1 cellular context compared by ENCODE assay signal in the genomic region with DNA sequence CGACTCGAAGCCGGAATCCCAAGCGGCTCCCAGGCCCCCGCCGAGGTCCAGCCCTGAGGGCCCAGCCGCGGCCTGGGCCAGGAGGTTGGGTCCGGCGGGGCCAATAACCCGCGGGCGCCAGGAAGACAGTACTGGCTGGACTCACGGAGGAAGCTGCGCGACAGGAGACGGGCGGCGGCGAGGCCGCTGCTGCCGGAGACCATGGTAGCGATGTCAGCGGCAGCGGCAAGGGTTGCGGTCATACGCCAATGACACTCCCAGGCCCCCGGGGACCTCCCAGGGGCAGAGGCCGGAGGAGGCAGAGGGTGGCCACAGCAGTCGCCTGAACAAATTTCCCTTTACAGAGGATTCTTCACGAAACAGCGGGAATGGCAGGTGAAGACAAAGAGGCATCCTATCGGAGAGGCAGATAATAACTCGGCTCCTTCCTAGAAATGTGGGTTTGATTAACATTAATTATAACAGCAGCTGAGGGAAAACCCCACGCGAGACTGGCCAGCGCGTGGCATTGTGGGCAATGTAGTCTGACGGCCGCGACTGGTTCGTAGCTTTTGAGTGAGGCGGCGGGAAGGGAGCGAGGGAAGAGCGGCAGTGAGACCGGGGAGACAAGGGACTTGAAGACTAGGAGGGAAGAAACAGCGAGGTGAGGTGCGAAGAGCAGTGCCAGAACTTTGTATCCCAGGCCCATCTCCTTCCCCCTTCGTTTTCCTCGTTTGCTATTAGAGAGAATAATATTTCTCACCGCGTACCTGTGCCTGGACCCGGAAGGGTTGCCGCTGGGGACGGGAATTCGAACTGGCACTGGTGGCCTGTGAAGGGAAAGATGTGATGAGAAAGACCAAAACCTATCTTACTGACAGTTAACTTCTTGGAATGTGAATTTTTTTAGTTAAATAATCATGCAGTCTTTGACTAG.
A peak's percentile ranks its signal among the peaks of the same experiment; 100 is the strongest.
TF ChIP-seq lines count a peak whose summit lies in the region.

A gene (minus strand): TSS at position 253 of the 916 bp plus-strand sequence. CDS start 11 bp downstream, at position 242.

TF ChIP-seq in HepG2, 621 proteins besides CTCF, POLR2A, EP300 and RAD21 (continued from another document and continues in another):
- TF ChIP-seq, protein P1, sequence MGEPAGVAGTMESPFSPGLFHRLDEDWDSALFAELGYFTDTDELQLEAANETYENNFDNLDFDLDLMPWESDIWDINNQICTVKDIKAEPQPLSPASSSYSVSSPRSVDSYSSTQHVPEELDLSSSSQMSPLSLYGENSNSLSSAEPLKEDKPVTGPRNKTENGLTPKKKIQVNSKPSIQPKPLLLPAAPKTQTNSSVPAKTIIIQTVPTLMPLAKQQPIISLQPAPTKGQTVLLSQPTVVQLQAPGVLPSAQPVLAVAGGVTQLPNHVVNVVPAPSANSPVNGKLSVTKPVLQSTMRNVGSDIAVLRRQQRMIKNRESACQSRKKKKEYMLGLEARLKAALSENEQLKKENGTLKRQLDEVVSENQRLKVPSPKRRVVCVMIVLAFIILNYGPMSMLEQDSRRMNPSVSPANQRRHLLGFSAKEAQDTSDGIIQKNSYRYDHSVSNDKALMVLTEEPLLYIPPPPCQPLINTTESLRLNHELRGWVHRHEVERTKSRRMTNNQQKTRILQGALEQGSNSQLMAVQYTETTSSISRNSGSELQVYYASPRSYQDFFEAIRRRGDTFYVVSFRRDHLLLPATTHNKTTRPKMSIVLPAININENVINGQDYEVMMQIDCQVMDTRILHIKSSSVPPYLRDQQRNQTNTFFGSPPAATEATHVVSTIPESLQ (CRISPR knock-in tag; conservative IDR thresholded peaks at IDR 0.05): no peak
- TF ChIP-seq, protein P2, sequence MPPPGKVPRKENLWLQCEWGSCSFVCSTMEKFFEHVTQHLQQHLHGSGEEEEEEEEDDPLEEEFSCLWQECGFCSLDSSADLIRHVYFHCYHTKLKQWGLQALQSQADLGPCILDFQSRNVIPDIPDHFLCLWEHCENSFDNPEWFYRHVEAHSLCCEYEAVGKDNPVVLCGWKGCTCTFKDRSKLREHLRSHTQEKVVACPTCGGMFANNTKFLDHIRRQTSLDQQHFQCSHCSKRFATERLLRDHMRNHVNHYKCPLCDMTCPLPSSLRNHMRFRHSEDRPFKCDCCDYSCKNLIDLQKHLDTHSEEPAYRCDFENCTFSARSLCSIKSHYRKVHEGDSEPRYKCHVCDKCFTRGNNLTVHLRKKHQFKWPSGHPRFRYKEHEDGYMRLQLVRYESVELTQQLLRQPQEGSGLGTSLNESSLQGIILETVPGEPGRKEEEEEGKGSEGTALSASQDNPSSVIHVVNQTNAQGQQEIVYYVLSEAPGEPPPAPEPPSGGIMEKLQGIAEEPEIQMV (CRISPR knock-in tag; IDR thresholded peaks at IDR 0.05; ENCODE audit: low read depth): 0 out of 2 replicates have a peak, but pooled peaks have one; percentile 43
- TF ChIP-seq ZNF83 (CRISPR knock-in tag; IDR thresholded peaks at IDR 0.05; ENCODE audit: borderline replicate concordance) (no peak), ZNF496 (CRISPR knock-in tag; IDR thresholded peaks at IDR 0.05; ENCODE audit: insufficient replicate concordance) (no peak), ZNF354B (CRISPR knock-in tag; IDR thresholded peaks at IDR 0.05) (no peak), ZFP41 (CRISPR knock-in tag; IDR thresholded peaks at IDR 0.05; ENCODE audit: borderline replicate concordance) (no peak), ARHGAP35 (CRISPR knock-in tag; IDR thresholded peaks at IDR 0.05; ENCODE audit: borderline replicate concordance) (peak; percentile 66; the same call in 1 of the 2 replicates), ZNF460 (CRISPR knock-in tag; IDR thresholded peaks at IDR 0.05; ENCODE audit: borderline replicate concordance) (no peak), ZNF230 (CRISPR knock-in tag; IDR thresholded peaks at IDR 0.05) (no peak; the same call in 1 of the 2 replicates), SIN3B (IDR thresholded peaks at IDR 0.05; ENCODE audit: low read length) (peak; percentile 85), ZNF3 (CRISPR knock-in tag; IDR thresholded peaks at IDR 0.05) (no peak), TGIF2 (CRISPR knock-in tag; IDR thresholded peaks at IDR 0.05) (peak; percentile 81), POLR2G (IDR thresholded peaks at IDR 0.05; ENCODE audit: low read depth, low read length) (peak; percentile 82), FLYWCH1 (CRISPR knock-in tag; IDR thresholded peaks at IDR 0.05) (no peak), ATAD3A (CRISPR knock-in tag; IDR thresholded peaks at IDR 0.05) (no peak), ZNF652 (CRISPR knock-in tag; IDR thresholded peaks at IDR 0.05; ENCODE audit: borderline replicate concordance, low read depth) (no peak), ZNF333 (CRISPR knock-in tag; IDR thresholded peaks at IDR 0.05; ENCODE audit: borderline replicate concordance) (no peak), ZFP36 (IDR thresholded peaks at IDR 0.05; ENCODE audit: borderline replicate concordance, low read depth, low read length, partially characterized antibody) (no peak), PITX1 (CRISPR knock-in tag; IDR thresholded peaks at IDR 0.05) (peak; percentile 17; the same call in 1 of the 2 replicates), PHF8 (CRISPR knock-in tag; IDR thresholded peaks at IDR 0.05) (peak; percentile 96), ZNF569 (CRISPR knock-in tag; IDR thresholded peaks at IDR 0.05; ENCODE audit: borderline replicate concordance) (no peak), IRF2 (CRISPR knock-in tag; IDR thresholded peaks at IDR 0.05) (peak; percentile 86), ZNF776 (CRISPR knock-in tag; IDR thresholded peaks at IDR 0.05) (no peak; the same call in 1 of the 2 replicates), HOXD1 (CRISPR knock-in tag; IDR thresholded peaks at IDR 0.05) (peak; percentile 63; the same call in 1 of the 2 replicates), FOXO1 (CRISPR knock-in tag; IDR thresholded peaks at IDR 0.05) (no peak), ZNF224 (CRISPR knock-in tag; IDR thresholded peaks at IDR 0.05) (no peak), ZNF335 (CRISPR knock-in tag; IDR thresholded peaks at IDR 0.05) (peak; percentile 100), ZNF773 (CRISPR knock-in tag; IDR thresholded peaks at IDR 0.05; ENCODE audit: borderline replicate concordance) (no peak), ZNF780A (CRISPR knock-in tag; IDR thresholded peaks at IDR 0.05) (peak; percentile 18; the same call in 1 of the 2 replicates), ATF1 (CRISPR knock-in tag; IDR thresholded peaks at IDR 0.05) (peak; percentile 77), JARID2 (CRISPR knock-in tag; IDR thresholded peaks at IDR 0.05; ENCODE audit: insufficient replicate concordance) (no peak), ZNF30 (CRISPR knock-in tag; IDR thresholded peaks at IDR 0.05) (no peak), ZNF17 (CRISPR knock-in tag; IDR thresholded peaks at IDR 0.05) (no peak), ZSCAN20 (CRISPR knock-in tag; IDR thresholded peaks at IDR 0.05; ENCODE audit: borderline replicate concordance) (no peak; the same call in 1 of the 2 replicates), CBX2 (IDR thresholded peaks at IDR 0.05; ENCODE audit: low read depth, low read length) (no peak), CBX2 (CRISPR knock-in tag; IDR thresholded peaks at IDR 0.05; ENCODE audit: low read depth) (no peak), SRSF1 (optimal IDR thresholded peaks at IDR 0.05; ENCODE audit: low read depth, low read length) (no peak), SPEN (CRISPR knock-in tag; IDR thresholded peaks at IDR 0.05; ENCODE audit: low read depth) (peak; percentile 86), FOXK1 (CRISPR knock-in tag; IDR thresholded peaks at IDR 0.05; ENCODE audit: borderline replicate concordance, low read depth) (peak; percentile 57; the same call in 1 of the 2 replicates), MXD4 (CRISPR knock-in tag; IDR thresholded peaks at IDR 0.05) (no peak), ZNF766 (CRISPR knock-in tag; IDR thresholded peaks at IDR 0.05; ENCODE audit: borderline replicate concordance) (0 out of 2 replicates have a peak, but pooled peaks have one; percentile 76), MTA3 (CRISPR knock-in tag; IDR thresholded peaks at IDR 0.05) (no peak), HNRNPLL (IDR thresholded peaks at IDR 0.05; ENCODE audit: low read depth, low read length, poor library complexity, severe bottlenecking) (peak; percentile 87), TP53 (CRISPR knock-in tag; conservative IDR thresholded peaks at IDR 0.05) (no peak), SALL1 (CRISPR knock-in tag; IDR thresholded peaks at IDR 0.05) (peak; percentile 39; the same call in 1 of the 2 replicates), THYN1 (CRISPR knock-in tag; IDR thresholded peaks at IDR 0.05; ENCODE audit: borderline replicate concordance, low read depth) (no peak), HNRNPUL1 (IDR thresholded peaks at IDR 0.05; ENCODE audit: low read depth, low read length) (no peak), MBD4 (IDR thresholded peaks at IDR 0.05; ENCODE audit: borderline replicate concordance, low read length) (no peak), ATM (IDR thresholded peaks at IDR 0.05; ENCODE audit: borderline replicate concordance) (no peak), ZNF549 (CRISPR knock-in tag; IDR thresholded peaks at IDR 0.05) (no peak), NFE2 (CRISPR knock-in tag; IDR thresholded peaks at IDR 0.05) (no peak), FOXA3 (CRISPR knock-in tag; IDR thresholded peaks at IDR 0.05) (no peak), NR3C1 (CRISPR knock-in tag; IDR thresholded peaks at IDR 0.05) (no peak), NONO (IDR thresholded peaks at IDR 0.05) (no peak), NONO (CRISPR knock-in tag; conservative IDR thresholded peaks at IDR 0.05) (peak; percentile 85), KLF12 (CRISPR knock-in tag; IDR thresholded peaks at IDR 0.05; ENCODE audit: borderline replicate concordance) (no peak)
- TF ChIP-seq, protein P3, sequence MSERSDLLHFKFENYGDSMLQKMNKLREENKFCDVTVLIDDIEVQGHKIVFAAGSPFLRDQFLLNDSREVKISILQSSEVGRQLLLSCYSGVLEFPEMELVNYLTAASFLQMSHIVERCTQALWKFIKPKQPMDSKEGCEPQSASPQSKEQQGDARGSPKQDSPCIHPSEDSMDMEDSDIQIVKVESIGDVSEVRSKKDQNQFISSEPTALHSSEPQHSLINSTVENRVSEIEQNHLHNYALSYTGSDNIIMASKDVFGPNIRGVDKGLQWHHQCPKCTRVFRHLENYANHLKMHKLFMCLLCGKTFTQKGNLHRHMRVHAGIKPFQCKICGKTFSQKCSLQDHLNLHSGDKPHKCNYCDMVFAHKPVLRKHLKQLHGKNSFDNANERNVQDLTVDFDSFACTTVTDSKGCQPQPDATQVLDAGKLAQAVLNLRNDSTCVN (CRISPR knock-in tag; IDR thresholded peaks at IDR 0.05; ENCODE audit: borderline replicate concordance): no peak
- TF ChIP-seq, protein P4, sequence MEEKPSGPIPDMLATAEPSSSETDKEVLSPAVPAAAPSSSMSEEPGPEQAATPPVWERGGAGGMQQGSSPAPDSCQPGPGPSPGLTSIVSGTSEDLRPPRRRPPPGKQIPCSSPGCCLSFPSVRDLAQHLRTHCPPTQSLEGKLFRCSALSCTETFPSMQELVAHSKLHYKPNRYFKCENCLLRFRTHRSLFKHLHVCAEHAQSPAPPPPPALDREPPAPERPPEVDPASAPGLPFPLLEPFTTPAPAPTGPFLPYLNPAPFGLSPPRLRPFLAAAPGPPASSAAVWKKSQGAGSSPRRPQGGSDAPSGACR (CRISPR knock-in tag; IDR thresholded peaks at IDR 0.05): no peak
- TF ChIP-seq, protein P5, sequence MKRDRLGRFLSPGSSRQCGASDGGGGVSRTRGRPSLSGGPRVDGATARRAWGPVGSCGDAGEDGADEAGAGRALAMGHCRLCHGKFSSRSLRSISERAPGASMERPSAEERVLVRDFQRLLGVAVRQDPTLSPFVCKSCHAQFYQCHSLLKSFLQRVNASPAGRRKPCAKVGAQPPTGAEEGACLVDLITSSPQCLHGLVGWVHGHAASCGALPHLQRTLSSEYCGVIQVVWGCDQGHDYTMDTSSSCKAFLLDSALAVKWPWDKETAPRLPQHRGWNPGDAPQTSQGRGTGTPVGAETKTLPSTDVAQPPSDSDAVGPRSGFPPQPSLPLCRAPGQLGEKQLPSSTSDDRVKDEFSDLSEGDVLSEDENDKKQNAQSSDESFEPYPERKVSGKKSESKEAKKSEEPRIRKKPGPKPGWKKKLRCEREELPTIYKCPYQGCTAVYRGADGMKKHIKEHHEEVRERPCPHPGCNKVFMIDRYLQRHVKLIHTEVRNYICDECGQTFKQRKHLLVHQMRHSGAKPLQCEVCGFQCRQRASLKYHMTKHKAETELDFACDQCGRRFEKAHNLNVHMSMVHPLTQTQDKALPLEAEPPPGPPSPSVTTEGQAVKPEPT (CRISPR knock-in tag; IDR thresholded peaks at IDR 0.05; ENCODE audit: low read depth): no peak; the same call in 1 of the 2 replicates
- TF ChIP-seq, protein P6, sequence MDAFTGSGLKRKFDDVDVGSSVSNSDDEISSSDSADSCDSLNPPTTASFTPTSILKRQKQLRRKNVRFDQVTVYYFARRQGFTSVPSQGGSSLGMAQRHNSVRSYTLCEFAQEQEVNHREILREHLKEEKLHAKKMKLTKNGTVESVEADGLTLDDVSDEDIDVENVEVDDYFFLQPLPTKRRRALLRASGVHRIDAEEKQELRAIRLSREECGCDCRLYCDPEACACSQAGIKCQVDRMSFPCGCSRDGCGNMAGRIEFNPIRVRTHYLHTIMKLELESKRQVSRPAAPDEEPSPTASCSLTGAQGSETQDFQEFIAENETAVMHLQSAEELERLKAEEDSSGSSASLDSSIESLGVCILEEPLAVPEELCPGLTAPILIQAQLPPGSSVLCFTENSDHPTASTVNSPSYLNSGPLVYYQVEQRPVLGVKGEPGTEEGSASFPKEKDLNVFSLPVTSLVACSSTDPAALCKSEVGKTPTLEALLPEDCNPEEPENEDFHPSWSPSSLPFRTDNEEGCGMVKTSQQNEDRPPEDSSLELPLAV (CRISPR knock-in tag; conservative IDR thresholded peaks at IDR 0.05; ENCODE audit: low read depth): no peak
- TF ChIP-seq, protein P7, sequence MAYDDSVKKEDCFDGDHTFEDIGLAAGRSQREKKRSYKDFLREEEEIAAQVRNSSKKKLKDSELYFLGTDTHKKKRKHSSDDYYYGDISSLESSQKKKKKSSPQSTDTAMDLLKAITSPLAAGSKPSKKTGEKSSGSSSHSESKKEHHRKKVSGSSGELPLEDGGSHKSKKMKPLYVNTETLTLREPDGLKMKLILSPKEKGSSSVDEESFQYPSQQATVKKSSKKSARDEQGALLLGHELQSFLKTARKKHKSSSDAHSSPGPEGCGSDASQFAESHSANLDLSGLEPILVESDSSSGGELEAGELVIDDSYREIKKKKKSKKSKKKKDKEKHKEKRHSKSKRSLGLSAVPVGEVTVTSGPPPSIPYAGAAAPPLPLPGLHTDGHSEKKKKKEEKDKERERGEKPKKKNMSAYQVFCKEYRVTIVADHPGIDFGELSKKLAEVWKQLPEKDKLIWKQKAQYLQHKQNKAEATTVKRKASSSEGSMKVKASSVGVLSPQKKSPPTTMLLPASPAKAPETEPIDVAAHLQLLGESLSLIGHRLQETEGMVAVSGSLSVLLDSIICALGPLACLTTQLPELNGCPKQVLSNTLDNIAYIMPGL (CRISPR knock-in tag; IDR thresholded peaks at IDR 0.05; ENCODE audit: borderline replicate concordance in 1 of 2, low read depth in 1 of 2): peak; percentile 59 to 78; a peak in 2 of 4 replicates
- TF ChIP-seq, protein P8, sequence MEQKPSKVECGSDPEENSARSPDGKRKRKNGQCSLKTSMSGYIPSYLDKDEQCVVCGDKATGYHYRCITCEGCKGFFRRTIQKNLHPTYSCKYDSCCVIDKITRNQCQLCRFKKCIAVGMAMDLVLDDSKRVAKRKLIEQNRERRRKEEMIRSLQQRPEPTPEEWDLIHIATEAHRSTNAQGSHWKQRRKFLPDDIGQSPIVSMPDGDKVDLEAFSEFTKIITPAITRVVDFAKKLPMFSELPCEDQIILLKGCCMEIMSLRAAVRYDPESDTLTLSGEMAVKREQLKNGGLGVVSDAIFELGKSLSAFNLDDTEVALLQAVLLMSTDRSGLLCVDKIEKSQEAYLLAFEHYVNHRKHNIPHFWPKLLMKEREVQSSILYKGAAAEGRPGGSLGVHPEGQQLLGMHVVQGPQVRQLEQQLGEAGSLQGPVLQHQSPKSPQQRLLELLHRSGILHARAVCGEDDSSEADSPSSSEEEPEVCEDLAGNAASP (CRISPR knock-in tag; IDR thresholded peaks at IDR 0.05; ENCODE audit: borderline replicate concordance): peak; percentile 55
